In the genomic region with DNA sequence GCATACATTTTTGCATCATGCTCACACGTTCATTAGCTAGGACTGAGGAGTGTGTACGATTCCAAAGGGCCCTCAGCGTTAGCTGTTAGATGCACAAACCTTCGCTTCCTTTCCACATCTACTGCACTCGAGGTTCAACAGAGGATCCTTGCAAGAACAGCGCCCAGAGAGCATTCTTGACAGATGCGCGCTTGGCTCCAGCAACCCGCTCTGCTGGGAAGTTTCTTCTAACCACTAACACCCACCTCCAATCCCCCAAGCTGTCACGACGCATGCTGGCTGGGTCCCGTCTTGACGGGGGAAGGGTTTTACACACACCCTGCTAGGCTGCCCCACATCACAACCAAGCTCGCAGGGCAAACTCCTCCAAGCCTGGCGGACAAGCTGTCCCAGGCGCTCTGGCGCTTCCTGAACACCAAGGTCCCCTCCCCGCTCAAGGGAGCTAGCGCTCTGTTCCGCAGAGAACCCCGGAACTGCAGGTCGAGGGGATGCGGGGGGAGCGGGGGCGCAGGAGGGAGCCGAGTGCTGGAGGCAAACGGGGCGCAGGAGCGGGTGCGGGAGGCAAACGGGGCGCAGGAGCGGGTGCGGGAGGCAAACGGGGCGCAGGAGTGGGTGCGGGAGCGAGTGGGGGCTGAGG, we compare ENCODE assay signal across 8 cellular contexts. TPM values are rescaled to one million over a fixed set of nuclear protein-coding genes. Genes with fewer than 3 reads are reported as not detected.
A peak's percentile ranks its signal among the peaks of the same experiment; 100 is the strongest.
DNase-seq lines count a peak whose midpoint lies in the region; ATAC-seq, FAIRE-seq and TF ChIP-seq lines count a peak whose summit lies in the region.

No MANE protein-coding gene starts in this region.

- no peaks in the 10 kb centered on the region for H3K36me3 ChIP-seq in neural cell (ENCODE audit: insufficient read depth, low read length)

- peak overlapping the region; percentile 71 for H3K4me2 ChIP-seq in neural cell (ENCODE audit: low read length)

- H3F3A ChIP-seq in neural cell (ENCODE audit: insufficient read depth, low read length, poor library complexity, severe bottlenecking), result no peaks in the 10 kb centered on the region

- no peak for TF ChIP-seq EP300 in neural cell (conservative IDR thresholded peaks at IDR 0.05; ENCODE audit: poor library complexity, severe bottlenecking)

- peak; percentile 68 for DNase-seq in Ammon's horn (ENCODE audit: low spot score)
- peak; percentile 35 for DNase-seq in HTR-8/SVneo (ENCODE audit: insufficient read length, low spot score)
- DNase-seq in activated CD4-positive, alpha-beta T cell treated with anti-CD3 and anti-CD28 coated beads, Interleukin-2, amount 50 U/mL, for 48 hours, result peak; percentile 6 to 20
- peak; percentile 21 for DNase-seq in fibroblast of villous mesenchyme (ENCODE audit: low read depth)

- H3K27me3 ChIP-seq in neural cell (ENCODE audit: insufficient read depth, low read depth, low read length), result peaks cover 83% of the 10 kb centered on the region

- no peaks in the 10 kb centered on the region for H3K79me2 ChIP-seq in neural cell (replicated peaks; ENCODE audit: insufficient read depth, low read length)

- no peaks in the 10 kb centered on the region for H4K20me1 ChIP-seq in neural cell (ENCODE audit: insufficient read depth)

- peak; percentile 32 for ATAC-seq in GM18858 (IDR thresholded peaks at IDR 0.05; ENCODE audit: unreplicated experiment)
- no peak for ATAC-seq in HG02981 (IDR thresholded peaks at IDR 0.05; ENCODE audit: unreplicated experiment)
- no peak for ATAC-seq in HG03097 (IDR thresholded peaks at IDR 0.05; ENCODE audit: low FRiP score, unreplicated experiment)

- no peaks in the 10 kb centered on the region for H3K9me2 ChIP-seq in neural cell (ENCODE audit: insufficient read depth, low read length)

- no peaks in the 10 kb centered on the region for H3K9me3 ChIP-seq in neural cell (ENCODE audit: low read length)

- no peak overlapping the region for H3K27ac ChIP-seq in neural cell (ENCODE audit: low read length)

- TF ChIP-seq CTCF in fibroblast of villous mesenchyme (IDR thresholded peaks at IDR 0.05; ENCODE audit: insufficient read depth, low read depth, low read length), result no peak
- no peak for TF ChIP-seq CTCF in neural cell (IDR thresholded peaks at IDR 0.05; ENCODE audit: poor library complexity, severe bottlenecking)

- H3K4me3 ChIP-seq in fibroblast of villous mesenchyme (ENCODE audit: low read depth, low read length), result peak overlapping the region; percentile 43
- peak overlapping the region; percentile 66 for H3K4me3 ChIP-seq in neural cell (ENCODE audit: low read length)

- FAIRE-seq in HTR-8/SVneo (lab: Jason Lieb, UNC), result peak; percentile 9

- peak overlapping the region; percentile 16 for H3K9ac ChIP-seq in neural cell (ENCODE audit: low read length)

- no peak for TF ChIP-seq RAD21 in neural cell (conservative IDR thresholded peaks at IDR 0.05)

- no peak overlapping the region for H2AFZ ChIP-seq in neural cell (ENCODE audit: low read depth, low read length)

TF ChIP-seq in neural cell, 6 proteins besides CTCF, POLR2A, EP300 and RAD21:
- TF ChIP-seq SMC3 (conservative IDR thresholded peaks at IDR 0.05; ENCODE audit: poor library complexity), result no peak
- no peak for TF ChIP-seq TAF1 (IDR thresholded peaks at IDR 0.05; ENCODE audit: low read depth)
- TF ChIP-seq POLR2AphosphoS5 (IDR thresholded peaks at IDR 0.05), result no peak

RNA-seq across cellular contexts. Expression of a gene that starts 0.7 kb away (rescaled TPM):
- not detected in 2 replicates for total RNA-seq in fibroblast of villous mesenchyme
- not detected in 2 replicates for polyA plus RNA-seq in neural cell
- not detected in 2 replicates for polyA minus RNA-seq in neural cell

Comparison
In these comparisons a context has a peak if more than half of its experiments do, and no peak if none do; other contexts are left out.
1. DNase-seq: peak in every context shown above with its lines; median percentile 68 in Ammon's horn; 35 in HTR-8/SVneo; 21 in fibroblast of villous mesenchyme; 13 in activated CD4-positive, alpha-beta T cell treated with anti-CD3 and anti-CD28 coated beads, Interleukin-2, amount 50 U/mL, for 48 hours.